1 cellular context compared by ENCODE assay signal in the genomic region with DNA sequence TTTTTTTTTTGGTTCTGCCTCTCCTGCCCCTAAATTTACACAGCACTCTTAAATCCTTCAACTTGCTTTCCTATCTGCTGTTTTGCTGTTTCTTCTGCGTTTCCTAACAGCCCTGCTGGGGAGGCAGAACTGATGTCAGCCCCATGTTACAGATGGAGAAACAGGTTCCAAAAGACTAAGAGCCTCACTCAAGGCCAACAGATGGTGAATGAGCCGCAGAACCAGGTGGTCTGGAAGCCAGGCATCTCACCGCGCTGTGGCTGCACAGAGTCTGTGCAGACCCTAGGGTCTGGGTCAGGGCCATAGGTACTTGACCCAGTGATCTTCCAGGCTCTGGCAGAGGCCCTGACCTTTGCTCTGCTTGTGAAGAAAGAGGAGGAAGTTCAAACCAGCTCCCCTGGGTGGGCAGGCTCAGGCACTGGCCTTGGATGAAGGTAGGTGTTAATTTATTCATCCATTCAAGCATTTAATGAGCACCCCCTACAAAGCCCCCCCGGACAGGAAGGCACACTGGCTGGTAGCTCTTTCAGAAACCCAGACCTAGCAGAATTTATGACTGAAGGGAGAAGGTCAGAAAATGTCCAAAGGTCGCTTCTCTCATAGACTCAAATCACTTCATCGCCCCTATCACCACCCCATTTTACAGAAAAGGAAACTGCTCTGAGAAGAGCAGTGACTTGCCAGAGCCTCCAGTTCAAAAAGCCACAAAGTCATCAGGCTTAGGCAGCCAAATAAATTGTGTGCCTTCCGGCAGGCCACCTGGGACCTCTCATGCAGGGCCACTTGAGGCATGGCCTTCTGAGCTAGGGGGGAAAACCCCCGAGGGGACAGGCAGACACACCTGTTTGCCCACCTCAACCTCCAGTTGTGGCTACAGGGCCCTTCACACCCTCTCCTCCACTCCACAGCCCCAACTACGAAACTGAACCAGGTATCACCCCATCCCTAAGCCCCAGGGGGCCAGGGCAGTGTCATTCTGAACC.
TF ChIP-seq lines count a peak whose summit lies in the region.

No MANE protein-coding gene starts in this region.

TF ChIP-seq in HepG2, 621 proteins besides CTCF, POLR2A, EP300 and RAD21 (continued from another document and continues in another):
- TF ChIP-seq ZNF609 (CRISPR knock-in tag; IDR thresholded peaks at IDR 0.05; ENCODE audit: borderline replicate concordance) (0 out of 2 replicates have a peak, but pooled peaks have one; percentile 3), ZNF720 (CRISPR knock-in tag; IDR thresholded peaks at IDR 0.05) (no peak), MEF2D (CRISPR knock-in tag; IDR thresholded peaks at IDR 0.05) (peak; percentile 45), ZSCAN21 (CRISPR knock-in tag; IDR thresholded peaks at IDR 0.05; ENCODE audit: borderline replicate concordance) (peak; percentile 50), ZBTB14 (CRISPR knock-in tag; IDR thresholded peaks at IDR 0.05) (no peak), SRSF9 (IDR thresholded peaks at IDR 0.05; ENCODE audit: borderline replicate concordance, insufficient read depth, low read depth, low read length, poor library complexity, severe bottlenecking) (no peak), MIXL1 (CRISPR knock-in tag; IDR thresholded peaks at IDR 0.05) (peak; percentile 51), SMARCC2 (IDR thresholded peaks at IDR 0.05) (no peak), ZNF20 (CRISPR knock-in tag; IDR thresholded peaks at IDR 0.05) (no peak), ZNF572 (CRISPR knock-in tag; IDR thresholded peaks at IDR 0.05) (no peak), ZNF790 (CRISPR knock-in tag; IDR thresholded peaks at IDR 0.05; ENCODE audit: borderline replicate concordance) (peak; percentile 67), HDAC2 (CRISPR knock-in tag; IDR thresholded peaks at IDR 0.05) (peak; percentile 56; the same call in 1 of the 2 replicates), SOX6 (IDR thresholded peaks at IDR 0.05) (no peak), SOX6 (CRISPR knock-in tag; IDR thresholded peaks at IDR 0.05) (peak; percentile 84), ZNF501 (CRISPR knock-in tag; IDR thresholded peaks at IDR 0.05) (peak; percentile 56), HNF4A (CRISPR knock-in tag; IDR thresholded peaks at IDR 0.05) (peak; percentile 95), ZZZ3 (CRISPR knock-in tag; IDR thresholded peaks at IDR 0.05; ENCODE audit: borderline replicate concordance) (no peak; the same call in 1 of the 2 replicates), KAT7 (CRISPR knock-in tag; IDR thresholded peaks at IDR 0.05; ENCODE audit: borderline replicate concordance) (no peak; the same call in 1 of the 2 replicates), HDAC6 (IDR thresholded peaks at IDR 0.05; ENCODE audit: low read depth, low read length) (no peak), PHF5A (CRISPR knock-in tag; IDR thresholded peaks at IDR 0.05; ENCODE audit: low read depth, unreplicated experiment) (no peak), RBM39 (IDR thresholded peaks at IDR 0.05; ENCODE audit: low read depth, low read length, poor library complexity, severe bottlenecking) (no peak), SNAI1 (CRISPR knock-in tag; IDR thresholded peaks at IDR 0.05; ENCODE audit: borderline replicate concordance) (no peak), CEBPG (CRISPR knock-in tag; IDR thresholded peaks at IDR 0.05) (peak; percentile 50; the same call in 1 of the 2 replicates), ZNF746 (CRISPR knock-in tag; IDR thresholded peaks at IDR 0.05) (peak; percentile 32; the same call in 1 of the 2 replicates), ATM (IDR thresholded peaks at IDR 0.05; ENCODE audit: borderline replicate concordance) (no peak), ZNF816 (CRISPR knock-in tag; IDR thresholded peaks at IDR 0.05; ENCODE audit: borderline replicate concordance) (no peak), NFYB (CRISPR knock-in tag; IDR thresholded peaks at IDR 0.05) (no peak; the same call in 1 of the 2 replicates), MED13 (CRISPR knock-in tag; IDR thresholded peaks at IDR 0.05) (no peak), DNMT3B (CRISPR knock-in tag; conservative IDR thresholded peaks at IDR 0.05) (no peak), BCL6 (CRISPR knock-in tag; IDR thresholded peaks at IDR 0.05) (peak; percentile 57), ZBTB20 (CRISPR knock-in tag; IDR thresholded peaks at IDR 0.05; ENCODE audit: borderline replicate concordance, low read depth) (no peak; the same call in 1 of the 2 replicates), KDM3A (CRISPR knock-in tag; IDR thresholded peaks at IDR 0.05; ENCODE audit: low read depth) (no peak), STAT5B (CRISPR knock-in tag; IDR thresholded peaks at IDR 0.05) (no peak), PAX8 (CRISPR knock-in tag; IDR thresholded peaks at IDR 0.05; ENCODE audit: borderline replicate concordance) (no peak), ZBTB21 (CRISPR knock-in tag; IDR thresholded peaks at IDR 0.05) (no peak), ZC3H13 (CRISPR knock-in tag; IDR thresholded peaks at IDR 0.05) (peak; percentile 26; the same call in 1 of the 2 replicates), DPF2 (CRISPR knock-in tag; IDR thresholded peaks at IDR 0.05; ENCODE audit: borderline replicate concordance, low read depth) (0 out of 2 replicates have a peak, but pooled peaks have one; percentile 9), RBM22 (optimal IDR thresholded peaks at IDR 0.05; ENCODE audit: low read length) (peak; percentile 26), ZNF687 (CRISPR knock-in tag; IDR thresholded peaks at IDR 0.05) (peak; percentile 33; the same call in 1 of the 2 replicates), NFIC (IDR thresholded peaks at IDR 0.05; ENCODE audit: low read length) (peak; percentile 30)
- TF ChIP-seq, protein P1, sequence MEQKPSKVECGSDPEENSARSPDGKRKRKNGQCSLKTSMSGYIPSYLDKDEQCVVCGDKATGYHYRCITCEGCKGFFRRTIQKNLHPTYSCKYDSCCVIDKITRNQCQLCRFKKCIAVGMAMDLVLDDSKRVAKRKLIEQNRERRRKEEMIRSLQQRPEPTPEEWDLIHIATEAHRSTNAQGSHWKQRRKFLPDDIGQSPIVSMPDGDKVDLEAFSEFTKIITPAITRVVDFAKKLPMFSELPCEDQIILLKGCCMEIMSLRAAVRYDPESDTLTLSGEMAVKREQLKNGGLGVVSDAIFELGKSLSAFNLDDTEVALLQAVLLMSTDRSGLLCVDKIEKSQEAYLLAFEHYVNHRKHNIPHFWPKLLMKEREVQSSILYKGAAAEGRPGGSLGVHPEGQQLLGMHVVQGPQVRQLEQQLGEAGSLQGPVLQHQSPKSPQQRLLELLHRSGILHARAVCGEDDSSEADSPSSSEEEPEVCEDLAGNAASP (CRISPR knock-in tag; IDR thresholded peaks at IDR 0.05; ENCODE audit: borderline replicate concordance), result peak; percentile 72; the same call in 1 of the 2 replicates
- TF ChIP-seq, protein P2, sequence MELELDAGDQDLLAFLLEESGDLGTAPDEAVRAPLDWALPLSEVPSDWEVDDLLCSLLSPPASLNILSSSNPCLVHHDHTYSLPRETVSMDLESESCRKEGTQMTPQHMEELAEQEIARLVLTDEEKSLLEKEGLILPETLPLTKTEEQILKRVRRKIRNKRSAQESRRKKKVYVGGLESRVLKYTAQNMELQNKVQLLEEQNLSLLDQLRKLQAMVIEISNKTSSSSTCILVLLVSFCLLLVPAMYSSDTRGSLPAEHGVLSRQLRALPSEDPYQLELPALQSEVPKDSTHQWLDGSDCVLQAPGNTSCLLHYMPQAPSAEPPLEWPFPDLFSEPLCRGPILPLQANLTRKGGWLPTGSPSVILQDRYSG (CRISPR knock-in tag; IDR thresholded peaks at IDR 0.05), result 0 out of 2 replicates have a peak, but pooled peaks have one; percentile 69
- TF ChIP-seq, protein P3, sequence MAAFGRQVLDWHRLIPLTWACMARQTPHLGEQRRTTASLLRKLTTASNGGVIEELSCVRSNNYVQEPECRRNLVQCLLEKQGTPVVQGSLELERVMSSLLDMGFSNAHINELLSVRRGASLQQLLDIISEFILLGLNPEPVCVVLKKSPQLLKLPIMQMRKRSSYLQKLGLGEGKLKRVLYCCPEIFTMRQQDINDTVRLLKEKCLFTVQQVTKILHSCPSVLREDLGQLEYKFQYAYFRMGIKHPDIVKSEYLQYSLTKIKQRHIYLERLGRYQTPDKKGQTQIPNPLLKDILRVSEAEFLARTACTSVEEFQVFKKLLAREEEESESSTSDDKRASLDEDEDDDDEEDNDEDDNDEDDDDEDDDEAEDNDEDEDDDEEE (CRISPR knock-in tag; IDR thresholded peaks at IDR 0.05), result no peak
- TF ChIP-seq, protein P4, sequence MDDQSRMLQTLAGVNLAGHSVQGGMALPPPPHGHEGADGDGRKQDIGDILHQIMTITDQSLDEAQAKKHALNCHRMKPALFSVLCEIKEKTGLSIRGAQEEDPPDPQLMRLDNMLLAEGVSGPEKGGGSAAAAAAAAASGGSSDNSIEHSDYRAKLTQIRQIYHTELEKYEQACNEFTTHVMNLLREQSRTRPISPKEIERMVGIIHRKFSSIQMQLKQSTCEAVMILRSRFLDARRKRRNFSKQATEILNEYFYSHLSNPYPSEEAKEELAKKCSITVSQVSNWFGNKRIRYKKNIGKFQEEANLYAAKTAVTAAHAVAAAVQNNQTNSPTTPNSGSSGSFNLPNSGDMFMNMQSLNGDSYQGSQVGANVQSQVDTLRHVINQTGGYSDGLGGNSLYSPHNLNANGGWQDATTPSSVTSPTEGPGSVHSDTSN (CRISPR knock-in tag; IDR thresholded peaks at IDR 0.05; ENCODE audit: borderline replicate concordance), result no peak
